In the genomic region with DNA sequence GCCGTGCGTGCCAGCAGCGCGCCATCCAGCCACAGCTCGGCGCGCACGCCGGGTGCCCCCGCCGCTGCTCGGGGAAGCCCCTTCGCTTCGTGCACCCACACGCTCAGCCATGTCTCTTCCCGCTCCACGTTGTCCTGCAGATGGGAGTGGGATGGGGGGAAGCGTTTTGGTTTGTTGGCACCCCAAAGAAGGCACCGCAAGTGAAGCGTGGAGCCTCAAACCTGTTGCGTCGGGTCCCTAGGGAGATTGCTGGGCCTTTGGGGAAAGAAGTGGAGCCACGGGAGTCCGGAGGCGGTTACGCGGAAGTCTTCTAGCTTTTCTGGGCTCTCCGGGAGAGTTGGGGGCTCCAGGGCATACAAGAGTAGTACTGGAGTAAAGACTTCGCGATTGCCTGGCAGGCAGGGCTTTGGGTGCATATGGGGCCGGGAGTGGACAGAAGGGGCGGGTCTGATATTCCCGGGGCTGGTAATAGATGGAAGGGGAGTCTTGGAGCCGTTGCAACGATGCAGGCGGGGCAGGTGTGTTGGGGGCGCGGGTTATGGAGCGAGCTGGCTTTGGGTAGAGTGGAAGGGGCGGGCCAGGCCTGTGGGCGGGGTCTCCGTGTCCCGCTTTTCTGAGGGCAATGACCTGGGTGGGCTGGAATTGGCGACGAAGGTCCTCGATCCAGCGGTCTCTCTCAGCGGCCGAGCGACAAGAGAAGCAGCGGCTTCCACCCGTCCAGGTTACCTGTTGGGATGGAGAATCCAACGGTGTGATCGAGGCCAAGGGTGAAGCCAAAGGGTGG, we compare ENCODE assay signal across 2 cellular contexts.
TF ChIP-seq lines count a peak whose summit lies in the region.

No MANE protein-coding gene starts in this region.

TF ChIP-seq in A549, 52 proteins besides CTCF, POLR2A, EP300 and RAD21:
- TF ChIP-seq JUNB (IDR thresholded peaks at IDR 0.05) (no peak), KDM5A (IDR thresholded peaks at IDR 0.05) (no peak), CHD4 (IDR thresholded peaks at IDR 0.05; ENCODE audit: borderline replicate concordance) (no peak), ZNF302 (CRISPR knock-in tag; IDR thresholded peaks at IDR 0.05) (no peak), MAZ (IDR thresholded peaks at IDR 0.05; ENCODE audit: borderline replicate concordance, low read depth, low read length) (no peak), EHMT2 (IDR thresholded peaks at IDR 0.05; ENCODE audit: low read depth) (no peak), CEBPB (IDR thresholded peaks at IDR 0.05) (no peak), TFCP2L1 (CRISPR knock-in tag; IDR thresholded peaks at IDR 0.05) (no peak), SREBF2 (IDR thresholded peaks at IDR 0.05) (no peak), NFE2L2 (conservative IDR thresholded peaks at IDR 0.05; ENCODE audit: low read length) (no peak), GATA3 (IDR thresholded peaks at IDR 0.05; ENCODE audit: borderline replicate concordance) (no peak), RARB (CRISPR knock-in tag; IDR thresholded peaks at IDR 0.05) (no peak), KDM1A (IDR thresholded peaks at IDR 0.05; ENCODE audit: low read depth) (no peak), HDAC2 (IDR thresholded peaks at IDR 0.05) (no peak)
- TF ChIP-seq, protein P1, sequence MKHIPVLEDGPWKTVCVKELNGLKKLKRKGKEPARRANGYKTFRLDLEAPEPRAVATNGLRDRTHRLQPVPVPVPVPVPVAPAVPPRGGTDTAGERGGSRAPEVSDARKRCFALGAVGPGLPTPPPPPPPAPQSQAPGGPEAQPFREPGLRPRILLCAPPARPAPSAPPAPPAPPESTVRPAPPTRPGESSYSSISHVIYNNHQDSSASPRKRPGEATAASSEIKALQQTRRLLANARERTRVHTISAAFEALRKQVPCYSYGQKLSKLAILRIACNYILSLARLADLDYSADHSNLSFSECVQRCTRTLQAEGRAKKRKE (CRISPR knock-in tag; IDR thresholded peaks at IDR 0.05; ENCODE audit: low read depth), result no peak
- TF ChIP-seq, protein P2, sequence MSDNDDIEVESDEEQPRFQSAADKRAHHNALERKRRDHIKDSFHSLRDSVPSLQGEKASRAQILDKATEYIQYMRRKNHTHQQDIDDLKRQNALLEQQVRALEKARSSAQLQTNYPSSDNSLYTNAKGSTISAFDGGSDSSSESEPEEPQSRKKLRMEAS (IDR thresholded peaks at IDR 0.05), result no peak

TF ChIP-seq in neural cell, 6 proteins besides CTCF, POLR2A, EP300 and RAD21:
- peak; percentile 44 for TF ChIP-seq EZH2 (IDR thresholded peaks at IDR 0.05; ENCODE audit: borderline replicate concordance, insufficient read depth, low read length, poor library complexity, severe bottlenecking)
- TF ChIP-seq, protein P3, sequence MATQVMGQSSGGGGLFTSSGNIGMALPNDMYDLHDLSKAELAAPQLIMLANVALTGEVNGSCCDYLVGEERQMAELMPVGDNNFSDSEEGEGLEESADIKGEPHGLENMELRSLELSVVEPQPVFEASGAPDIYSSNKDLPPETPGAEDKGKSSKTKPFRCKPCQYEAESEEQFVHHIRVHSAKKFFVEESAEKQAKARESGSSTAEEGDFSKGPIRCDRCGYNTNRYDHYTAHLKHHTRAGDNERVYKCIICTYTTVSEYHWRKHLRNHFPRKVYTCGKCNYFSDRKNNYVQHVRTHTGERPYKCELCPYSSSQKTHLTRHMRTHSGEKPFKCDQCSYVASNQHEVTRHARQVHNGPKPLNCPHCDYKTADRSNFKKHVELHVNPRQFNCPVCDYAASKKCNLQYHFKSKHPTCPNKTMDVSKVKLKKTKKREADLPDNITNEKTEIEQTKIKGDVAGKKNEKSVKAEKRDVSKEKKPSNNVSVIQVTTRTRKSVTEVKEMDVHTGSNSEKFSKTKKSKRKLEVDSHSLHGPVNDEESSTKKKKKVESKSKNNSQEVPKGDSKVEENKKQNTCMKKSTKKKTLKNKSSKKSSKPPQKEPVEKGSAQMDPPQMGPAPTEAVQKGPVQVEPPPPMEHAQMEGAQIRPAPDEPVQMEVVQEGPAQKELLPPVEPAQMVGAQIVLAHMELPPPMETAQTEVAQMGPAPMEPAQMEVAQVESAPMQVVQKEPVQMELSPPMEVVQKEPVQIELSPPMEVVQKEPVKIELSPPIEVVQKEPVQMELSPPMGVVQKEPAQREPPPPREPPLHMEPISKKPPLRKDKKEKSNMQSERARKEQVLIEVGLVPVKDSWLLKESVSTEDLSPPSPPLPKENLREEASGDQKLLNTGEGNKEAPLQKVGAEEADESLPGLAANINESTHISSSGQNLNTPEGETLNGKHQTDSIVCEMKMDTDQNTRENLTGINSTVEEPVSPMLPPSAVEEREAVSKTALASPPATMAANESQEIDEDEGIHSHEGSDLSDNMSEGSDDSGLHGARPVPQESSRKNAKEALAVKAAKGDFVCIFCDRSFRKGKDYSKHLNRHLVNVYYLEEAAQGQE (IDR thresholded peaks at IDR 0.05; ENCODE audit: borderline replicate concordance), result no peak
